Comparison of ENCODE assay signal across 8 cellular contexts in genomic region chr6:136249811-136250685, GRCh38. TPM values are rescaled to one million over a fixed set of nuclear protein-coding genes. Genes with fewer than 3 reads are reported as not detected.
DNase-seq lines count a peak whose midpoint lies in the region; ATAC-seq lines count a peak whose summit lies in the region.

Gene MTFR2 (minus strand): TSS chr6:136250311. CDS start chr6:136249099, 1,212 bp downstream.

- H3K4ac ChIP-seq in mesenchymal stem cell (ENCODE audit: low read depth in 1 of 2, low read length in 2 of 2), result peak within 1 kb of the TSS in 1 of 2 experiments; percentile 55

- H3K9me3 ChIP-seq in endocrine pancreas (ENCODE audit: control insufficient read depth, low read length) (no peaks in the 10 kb centered on the region), mesenchymal stem cell (ENCODE audit: control insufficient read depth, low read length) (no peaks in the 10 kb centered on the region)

- under 1% methylated on average over 56 of the region's 59 CpGs for WGBS in mesenchymal stem cell

- H3K4me3 ChIP-seq in endocrine pancreas (ENCODE audit: control insufficient read depth, insufficient read depth, low read length), result peak within 1 kb of the TSS; percentile 87
- peak within 1 kb of the TSS; percentile 83 to 98 for H3K4me3 ChIP-seq in mesenchymal stem cell (ENCODE audit: insufficient read depth in 1 of 2, low read depth in 1 of 2, low read length in 2 of 2)

- H3K9ac ChIP-seq in endocrine pancreas (ENCODE audit: control insufficient read depth, insufficient read depth, low read length), result peak within 1 kb of the TSS; percentile 56
- H3K9ac ChIP-seq in mesenchymal stem cell (ENCODE audit: low read length), result peak within 1 kb of the TSS; percentile 91

- H2BK15ac ChIP-seq in mesenchymal stem cell (ENCODE audit: low read depth, poor library complexity, severe bottlenecking), result peak within 1 kb of the TSS; percentile 77

- H4K91ac ChIP-seq in mesenchymal stem cell (ENCODE audit: low read length), result peak within 1 kb of the TSS; percentile 28

- no peaks in the 10 kb centered on the region for H3K27me3 ChIP-seq in endocrine pancreas (ENCODE audit: control insufficient read depth, insufficient read depth, low read length)
- no peaks in the 10 kb centered on the region for H3K27me3 ChIP-seq in mesenchymal stem cell (ENCODE audit: control insufficient read depth in 1 of 2, insufficient read depth in 1 of 2, low read length in 2 of 2)

- DNase-seq in Caki2 (ENCODE audit: low read depth) (peak; percentile 97), HUDEP-2 (lab: John Stamatoyannopoulos, UW; ENCODE audit: unreplicated experiment in 76 of 76) (peak in 75 of 76 experiments; percentile 82 to 100 (median 98)), NOMO-1 treated with dmso at 0.1 percent for 144 hours (lab: John Stamatoyannopoulos, UW; ENCODE audit: unreplicated experiment) (peak; percentile 97), mesenchymal stem cell (peak; percentile 100)
- DNase-seq in activated CD8-positive, alpha-beta memory T cell treated with anti-CD3 and anti-CD28 coated beads for 4 hours (ENCODE audit: low read depth in 2 of 2), result peak; percentile 81 to 87
- DNase-seq in stimulated activated CD8-positive, alpha-beta memory T cell treated with anti-CD3 and anti-CD28 coated beads, Interleukin-12 subunit alpha, Interleukin-12 subunit beta, amount 100 ng/mL, for 24 hours (ENCODE audit: extremely low read depth), result peak; percentile 72

- H3K14ac ChIP-seq in mesenchymal stem cell (ENCODE audit: low read length in 2 of 2), result no peak within 1 kb of the TSS

- ATAC-seq in GM21390 (IDR thresholded peaks at IDR 0.05; ENCODE audit: unreplicated experiment), result peak; percentile 95

- no peak within 1 kb of the TSS for H2BK5ac ChIP-seq in mesenchymal stem cell (ENCODE audit: low read depth, low read length, poor library complexity, severe bottlenecking)

- H3K23ac ChIP-seq in mesenchymal stem cell (ENCODE audit: low read length in 2 of 2), result no peak within 1 kb of the TSS

- no peak within 1 kb of the TSS for H2AK5ac ChIP-seq in mesenchymal stem cell (ENCODE audit: low read length, severe bottlenecking)

- no peak within 1 kb of the TSS for H2BK12ac ChIP-seq in mesenchymal stem cell (ENCODE audit: low read length in 2 of 2)

- H2BK120ac ChIP-seq in mesenchymal stem cell (ENCODE audit: low read depth, low read length), result no peak within 1 kb of the TSS

- H3K36me3 ChIP-seq in endocrine pancreas (ENCODE audit: control insufficient read depth, insufficient read depth, low read length) (no peaks in the 10 kb centered on the region), mesenchymal stem cell (ENCODE audit: control insufficient read depth in 1 of 2, insufficient read depth in 2 of 2, low read depth in 1 of 2, low read length in 2 of 2) (peaks cover 0 to 5% of the 10 kb centered on the region in 2 experiments)

- H3K18ac ChIP-seq in mesenchymal stem cell (ENCODE audit: low read depth in 1 of 2, low read length in 2 of 2), result peak within 1 kb of the TSS; percentile 48 to 61

- in situ Hi-C loops in Caki2 (cut with HindIII; ENCODE audit: low pct_unique_long_range_greater_than_20kb, low sequenced_read_pairs), result no loop called here

- H3K27ac ChIP-seq in mesenchymal stem cell (ENCODE audit: low read length, poor library complexity, severe bottlenecking), result peak within 1 kb of the TSS; percentile 66

- H3K4me2 ChIP-seq in mesenchymal stem cell (ENCODE audit: low read length, poor library complexity, severe bottlenecking), result peak within 1 kb of the TSS; percentile 78

- no peaks in the 10 kb centered on the region for H3K4me1 ChIP-seq in endocrine pancreas (ENCODE audit: control insufficient read depth, insufficient read depth, low read length)
- no peaks in the 10 kb centered on the region for H3K4me1 ChIP-seq in mesenchymal stem cell (ENCODE audit: control insufficient read depth, insufficient read depth, low read depth, low read length)

- H3K79me1 ChIP-seq in mesenchymal stem cell (replicated peaks; ENCODE audit: low read length, poor library complexity, severe bottlenecking), result peaks cover 6% of the 10 kb centered on the region

- peak within 1 kb of the TSS; percentile 67 for H4K8ac ChIP-seq in mesenchymal stem cell (ENCODE audit: low read length)

- H2AFZ ChIP-seq in mesenchymal stem cell (ENCODE audit: low read depth, low read length), result peak within 1 kb of the TSS; percentile 43

RNA-seq across cellular contexts. Expression of gene MTFR2, which starts in this region (rescaled TPM):
- 10.6 and 14.2 TPM in 2 replicates for total RNA-seq in Caki2 (2014; rRNA removed; shearing (Covaris generic); ENCODE audit: low replicate concordance)
- polyA plus RNA-seq in mesenchymal stem cell (2013, experiment 1 of 2), result 1.9 TPM
- 2.8 TPM for polyA plus RNA-seq in mesenchymal stem cell (2013, experiment 2 of 2)

Comparison
In these comparisons a context has a peak if more than half of its experiments do, and no peak if none do; other contexts are left out.
1. Peak in every context shown above with its lines: DNase-seq, ATAC-seq, H3K4me3 ChIP-seq and H3K27ac ChIP-seq.